ENCODE assay signal across 15 cellular contexts in the genomic region with DNA sequence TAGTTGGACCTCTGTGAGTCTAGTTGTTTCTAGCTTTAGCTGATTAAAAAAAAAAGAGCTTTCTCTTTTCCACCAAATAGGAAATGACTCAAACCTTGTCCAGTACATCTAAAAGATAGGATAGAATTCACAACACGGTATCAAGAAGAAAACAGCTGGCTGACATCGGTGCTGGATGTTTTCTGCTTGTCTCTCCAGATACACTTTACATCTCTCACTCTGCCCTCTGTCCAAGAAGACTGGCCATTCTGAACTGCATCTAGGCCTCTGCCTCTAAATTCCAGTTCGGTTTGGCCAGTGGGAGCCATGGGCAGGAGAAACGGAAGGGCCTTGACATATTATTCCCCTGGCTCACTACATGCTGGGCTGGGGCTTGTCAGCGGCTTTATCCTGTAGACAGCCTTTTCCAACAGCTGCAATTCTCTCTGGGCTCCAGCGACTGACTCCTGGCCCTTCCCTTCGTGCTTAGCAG. TPM values are rescaled to one million over a fixed set of nuclear protein-coding genes. Genes with fewer than 3 reads are reported as not detected.
A peak's percentile ranks its signal among the peaks of the same experiment; 100 is the strongest.
DNase-seq lines count a peak whose midpoint lies in the region; ATAC-seq, FAIRE-seq and TF ChIP-seq lines count a peak whose summit lies in the region.
"Had no signal": no experiment of that assay in that cellular context is flagged by ENCODE, and none has a peak within 500 bp of the region (broad histone marks: within the 10 kb centered on the region; RNA-seq: fewer than 3 reads in every experiment).

No MANE protein-coding gene starts in this region.

- H3K4me3 ChIP-seq in endothelial cell of umbilical vein (replicated peaks in 1 of 3; ENCODE audit: insufficient read depth in 1 of 3, low read depth in 1 of 3, low read length in 3 of 3) (peak overlapping the region in 1 of 3 experiments; percentile 9), left lung (no peak overlapping the region), skeletal muscle satellite cell (ENCODE audit: low read length) (no peak overlapping the region)

- H3K27me3 ChIP-seq in endothelial cell of umbilical vein (ENCODE audit: control insufficient read depth in 2 of 2, insufficient read depth in 2 of 2, low read length in 2 of 2) (no peaks in the 10 kb centered on the region), left lung (no peaks in the 10 kb centered on the region), skeletal muscle satellite cell (ENCODE audit: control insufficient read depth, insufficient read depth, low read length) (no peaks in the 10 kb centered on the region)

- H3K4me3 Mint-ChIP-seq in activated naive CD8-positive, alpha-beta T cell treated with anti-CD3 and anti-CD28 coated beads for 36 hours = no peak overlapping the region
- H3K4me3 Mint-ChIP-seq: activated CD4-positive, alpha-beta memory T cell treated with anti-CD3 and anti-CD28 coated beads, Interleukin-2, amount 10 ng/mL, durations not matched to agents 7 days and 5 days; T-helper 2 cell treated with Interferon-gamma antibody and Interleukin-4, amounts not matched to agents 5 μg/mL and 100 μg/mL, for 36 hours had no signal

- peak; percentile 57 for TF ChIP-seq POLR2A in endothelial cell of umbilical vein (IDR thresholded peaks at IDR 0.05; ENCODE audit: low read depth, low read length)

- no peaks in the 10 kb centered on the region for H3K27me3 Mint-ChIP-seq in activated naive CD8-positive, alpha-beta T cell treated with anti-CD3 and anti-CD28 coated beads for 36 hours

- no peak for TF ChIP-seq CTCF in endothelial cell of umbilical vein (IDR thresholded peaks at IDR 0.05; ENCODE audit: extremely low read depth in 1 of 2, insufficient read depth in 1 of 2, low read depth in 1 of 2, low read length in 2 of 2)
- no peak for TF ChIP-seq CTCF in left lung (IDR thresholded peaks at IDR 0.05)
- no peak for TF ChIP-seq CTCF in GM13977 (IDR thresholded peaks at IDR 0.05; ENCODE audit: extremely low read depth, insufficient read depth, missing control alignments)

- FAIRE-seq in endothelial cell of umbilical vein (lab: Jason Lieb, UNC) = peak; percentile 84

- CTCF ChIA-PET in endothelial cell of umbilical vein (lab: Charles Lee) = interaction anchor here (1.0 to 4.1 kb wide), 8 partner anchors 9 to 180 kb away, joined by 3 to 34 read pairs (median 8); a partner anchor contains a TSS

- POLR2A ChIA-PET in endothelial cell of umbilical vein (lab: Charles Lee) = interaction anchor here (1.2 kb wide), 1 partner anchor 10 kb away, joined by 3 read pairs; no protein-coding TSS in a partner anchor

- H3K9me3 ChIP-seq in endothelial cell of umbilical vein (replicated peaks; ENCODE audit: control insufficient read depth, insufficient read depth, low read length) = no peaks in the 10 kb centered on the region
- H3K9me3 ChIP-seq in left lung = no peaks in the 10 kb centered on the region
- H3K9me3 ChIP-seq in skeletal muscle satellite cell (replicated peaks; ENCODE audit: low read length) = no peaks in the 10 kb centered on the region

- H2AFZ ChIP-seq in endothelial cell of umbilical vein (ENCODE audit: low read depth, low read length) = peak overlapping the region; percentile 84

- H3K9ac ChIP-seq in endothelial cell of umbilical vein (replicated peaks; ENCODE audit: extremely low read depth, insufficient read depth, low read length) (peak overlapping the region; percentile 67), skeletal muscle satellite cell (ENCODE audit: low read depth, low read length) (no peak overlapping the region)

- no peaks in the 10 kb centered on the region for H3K79me2 ChIP-seq in endothelial cell of umbilical vein (ENCODE audit: control insufficient read depth, insufficient read depth, low read length)

- no peak overlapping the region for H3K27ac Mint-ChIP-seq in activated naive CD8-positive, alpha-beta T cell treated with anti-CD3 and anti-CD28 coated beads for 36 hours
- H3K27ac Mint-ChIP-seq: activated CD4-positive, alpha-beta memory T cell treated with anti-CD3 and anti-CD28 coated beads, Interleukin-2, amount 10 ng/mL, durations not matched to agents 7 days and 5 days; progenitor cell of endocrine pancreas; T-helper 2 cell treated with Interferon-gamma antibody and Interleukin-4, amounts not matched to agents 5 μg/mL and 100 μg/mL, for 36 hours had no signal

- no peaks in the 10 kb centered on the region for H3K9me3 Mint-ChIP-seq in activated naive CD8-positive, alpha-beta T cell treated with anti-CD3 and anti-CD28 coated beads for 36 hours
- H3K9me3 Mint-ChIP-seq: activated CD4-positive, alpha-beta memory T cell treated with anti-CD3 and anti-CD28 coated beads, Interleukin-2, amount 10 ng/mL, durations not matched to agents 7 days and 5 days; T-helper 2 cell treated with Interferon-gamma antibody and Interleukin-4, amounts not matched to agents 5 μg/mL and 100 μg/mL, for 36 hours had no signal

- H3K9me1 ChIP-seq in endothelial cell of umbilical vein (replicated peaks; ENCODE audit: control insufficient read depth, extremely low read depth, insufficient read depth, low read length) = no peaks in the 10 kb centered on the region

- H3K27ac ChIP-seq in endothelial cell of umbilical vein (ENCODE audit: insufficient read depth, low read depth, low read length) = peak overlapping the region; percentile 94
- H3K27ac ChIP-seq in left lung = peak overlapping the region in 1 of 2 donors; percentile 8

- ATAC-seq in left lung = peak; percentile 60

- H3K4me1 ChIP-seq in endothelial cell of umbilical vein (ENCODE audit: control insufficient read depth, extremely low read depth, insufficient read depth, low read length) (peaks cover 25% of the 10 kb centered on the region), left lung (no peaks in the 10 kb centered on the region), skeletal muscle satellite cell (ENCODE audit: control insufficient read depth, insufficient read depth, low read length) (peaks cover 15% of the 10 kb centered on the region)

- intact Hi-C loops in endothelial cell of umbilical vein (cut with micrococcal nuclease) (loop anchor here (1.0 to 10.0 kb wide), 6 partner anchors 8 to 1825 kb away; a partner anchor contains a TSS), left lung (cut with DNase I) (no loop called here)

- DNase-seq in OCI-M1 (lab: John Stamatoyannopoulos, UW) = peak; percentile 8
- DNase-seq in endothelial cell of umbilical vein (ENCODE audit: low read depth, low spot score) = peak; percentile 88
- no peak for DNase-seq in left lung
- DNase-seq in activated naive CD8-positive, alpha-beta T cell treated with anti-CD3 and anti-CD28 coated beads for 36 hours = no peak
- DNase-seq in GM13977 (ENCODE audit: low spot score) = no peak
- DNase-seq in A172 (ENCODE audit: low spot score) = no peak
- no peak for DNase-seq in T-helper 1 cell
- DNase-seq: activated CD4-positive, alpha-beta memory T cell treated with anti-CD3 and anti-CD28 coated beads, Interleukin-2, amount 10 ng/mL, durations not matched to agents 7 days and 5 days; activated effector memory CD4-positive, alpha-beta T cell treated with Interleukin-2 at 50 U/mL for 16 hours; C1 segment of cervical spinal cord; foreskin fibroblast; midbrain had no signal

- no peaks in the 10 kb centered on the region for H3K36me3 Mint-ChIP-seq in activated naive CD8-positive, alpha-beta T cell treated with anti-CD3 and anti-CD28 coated beads for 36 hours

- in situ Hi-C loops in GM13977 (cut with MboI; ENCODE audit: low pct_unique_long_range_greater_than_20kb, low sequenced_read_pairs, unreplicated experiment) = no loop called here

- H3K4me2 ChIP-seq in endothelial cell of umbilical vein (ENCODE audit: insufficient read depth, low read length) (peak overlapping the region; percentile 78), skeletal muscle satellite cell (ENCODE audit: low read length) (peak overlapping the region; percentile 51)

- H3K4me1 Mint-ChIP-seq in activated naive CD8-positive, alpha-beta T cell treated with anti-CD3 and anti-CD28 coated beads for 36 hours = no peaks in the 10 kb centered on the region
- H3K4me1 Mint-ChIP-seq: activated CD4-positive, alpha-beta memory T cell treated with anti-CD3 and anti-CD28 coated beads, Interleukin-2, amount 10 ng/mL, durations not matched to agents 7 days and 5 days had no signal

- dilution Hi-C loops in endothelial cell of umbilical vein (cut with MboI; ENCODE audit: extremely low pct_ligation_motif_present, low sequenced_read_pairs) = no loop called here

- no TSS peak for BruUV-seq in endothelial cell of umbilical vein (replicated peaks; lab: Mats Ljungman, UMichigan)

- no peaks in the 10 kb centered on the region for H4K20me1 ChIP-seq in endothelial cell of umbilical vein (replicated peaks; ENCODE audit: control insufficient read depth, extremely low read depth, insufficient read depth, low read length)

- H3K36me3 ChIP-seq in endothelial cell of umbilical vein (ENCODE audit: control insufficient read depth in 2 of 2, extremely low read depth in 1 of 2, insufficient read depth in 2 of 2, low read length in 2 of 2) (no peaks in the 10 kb centered on the region), left lung (no peaks in the 10 kb centered on the region), skeletal muscle satellite cell (ENCODE audit: insufficient read depth, low read length) (no peaks in the 10 kb centered on the region)

TF ChIP-seq in endothelial cell of umbilical vein, 7 proteins besides CTCF, POLR2A, EP300 and RAD21 (continues in another document):
- TF ChIP-seq JUN (IDR thresholded peaks at IDR 0.05; ENCODE audit: borderline replicate concordance, insufficient read depth, insufficient read length, low read depth) (peak; percentile 70), EZH2 (IDR thresholded peaks at IDR 0.05; ENCODE audit: borderline replicate concordance, low read depth, low read length, severe bottlenecking) (no peak), POLR2AphosphoS5 (IDR thresholded peaks at IDR 0.05; ENCODE audit: insufficient read depth, low read depth, low read length) (peak; percentile 69)
- TF ChIP-seq, protein P1, sequence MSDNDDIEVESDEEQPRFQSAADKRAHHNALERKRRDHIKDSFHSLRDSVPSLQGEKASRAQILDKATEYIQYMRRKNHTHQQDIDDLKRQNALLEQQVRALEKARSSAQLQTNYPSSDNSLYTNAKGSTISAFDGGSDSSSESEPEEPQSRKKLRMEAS (IDR thresholded peaks at IDR 0.05; ENCODE audit: insufficient read depth, insufficient read length) = no peak

RNA-seq across cellular contexts. Expression of a gene that starts 57.3 kb away (rescaled TPM):
- total RNA-seq in endothelial cell of umbilical vein (11.6 and 12.0 TPM in 2 replicates), left lung (1 to 10 TPM; 1.9 to 2.9 TPM)
- polyA plus RNA-seq in endothelial cell of umbilical vein = 16.6 and 24.9 TPM in 2 replicates
- 9.0 and 9.3 TPM in 2 replicates for polyA plus RNA-seq in endothelial cell of umbilical vein (2011; cell fraction: cytosol; rRNA removed)
- polyA plus RNA-seq in endothelial cell of umbilical vein (2011; cell fraction: nucleus; rRNA removed) = 4.3 and 4.5 TPM in 2 replicates
- 3.4 and 4.1 TPM in 2 replicates for polyA plus RNA-seq in endothelial cell of umbilical vein (2012)
- 5.2 and 6.8 TPM in 2 replicates for polyA minus RNA-seq in endothelial cell of umbilical vein
- not detected for polyA minus RNA-seq in endothelial cell of umbilical vein (2011; cell fraction: cytosol; rRNA and poly(A)+ RNA removed)
- polyA minus RNA-seq in endothelial cell of umbilical vein (2011; cell fraction: nucleus; rRNA and poly(A)+ RNA removed) = 2.1 and 2.7 TPM in 2 replicates
- 0.76 and 1.5 TPM in 2 replicates for total RNA-seq in skeletal muscle satellite cell (2012; rRNA removed)
- total RNA-seq in activated naive CD8-positive, alpha-beta T cell treated with anti-CD3 and anti-CD28 coated beads for 36 hours = under 1 TPM; 0.21 to 0.32 TPM
- 3.1 and 3.9 TPM in 2 replicates for total RNA-seq in A172 (2014; rRNA removed; shearing (Covaris generic))

Comparison
In these comparisons a context has a peak if more than half of its experiments do, and no peak if none do; other contexts are left out.
1. DNase-seq: peak in OCI-M1 (single experiment) and endothelial cell of umbilical vein (single experiment); none in left lung (0 of 2), activated naive CD8-positive, alpha-beta T cell treated with anti-CD3 and anti-CD28 coated beads for 36 hours (single experiment), GM13977 (single experiment), A172 (single experiment) and T-helper 1 cell (0 of 5).